ENCODE assay signal across 27 cellular contexts in the genomic region with DNA sequence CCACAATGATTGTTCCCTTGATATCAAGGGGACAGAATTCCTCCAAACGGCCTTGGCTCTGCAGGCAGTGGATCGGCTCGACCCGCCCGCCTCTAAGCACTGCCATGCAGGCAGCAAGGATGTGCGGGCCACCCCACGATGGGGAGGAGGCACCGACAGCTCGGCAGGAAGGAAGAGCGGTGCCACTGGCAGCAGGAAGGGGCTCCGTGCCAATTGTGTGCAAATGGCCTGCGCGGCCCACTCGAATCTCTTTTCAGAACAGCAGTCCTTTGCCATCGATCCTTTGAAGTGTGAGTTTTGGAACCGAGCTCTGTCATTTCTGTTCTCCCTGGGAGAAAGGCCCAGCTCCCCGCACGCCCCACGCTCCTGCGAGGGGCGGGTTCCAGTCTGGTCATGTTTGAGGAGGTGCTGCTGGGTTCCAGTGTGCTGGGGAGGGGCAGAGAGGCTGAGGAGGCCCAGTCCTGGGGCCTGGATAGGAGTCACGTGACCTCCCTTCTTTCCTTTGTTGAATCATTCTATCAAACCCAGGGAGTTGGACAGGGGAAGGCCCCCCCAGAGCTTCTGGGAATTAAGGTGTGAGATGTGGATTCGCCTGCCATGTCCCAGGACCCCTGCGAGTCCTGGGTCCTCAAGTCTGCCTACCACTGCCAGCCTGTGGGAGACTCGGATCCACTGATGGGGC.
DNase-seq lines count a peak whose midpoint lies in the region; TF ChIP-seq lines count a peak whose summit lies in the region.
"Had no signal": no experiment of that assay in that cellular context is flagged by ENCODE, and none has a peak within 500 bp of the region (broad histone marks: within the 10 kb centered on the region; RNA-seq: fewer than 3 reads in every experiment).

No MANE protein-coding gene starts in this region.

- no peak overlapping the region for H3K14ac ChIP-seq in neuronal stem cell (ENCODE audit: low read length)

- DNase-seq in AG04450 (ENCODE audit: low read depth, low spot score) (no peak), NCI-H1092 treated with DMSO at 0.1 percent for 48 hours (lab: John Stamatoyannopoulos, UW) (peak; percentile 77), cerebellum (ENCODE audit: low spot score) (peak; percentile 39), neuronal stem cell (ENCODE audit: low spot score) (no peak), epidermal melanocyte (ENCODE audit: insufficient read length, low spot score) (no peak), erythroblast (lab: John Stamatoyannopoulos, UW) (no peak)
- no peak for DNase-seq in activated naive CD8-positive, alpha-beta T cell treated with anti-CD3 and anti-CD28 coated beads for 36 hours
- DNase-seq in activated naive CD4-positive, alpha-beta T cell (lab: John Stamatoyannopoulos, UW) = no peak
- DNase-seq: 8988T; ACHN; CD4-positive, CD25-positive, alpha-beta regulatory T cell; DMS153; DND-41; H7; IMR-90; NCI-H1048; NCI-H1436; NCI-H187; NCI-H2081 treated with DMSO at 0.1 percent for 48 hours; NCI-H2171; NCI-H226; NCI-H510A; NCI-H69; Right ventricle myocardium superior; RPMI8226 had no signal

- H3K4me3 Mint-ChIP-seq in activated naive CD8-positive, alpha-beta T cell treated with anti-CD3 and anti-CD28 coated beads for 36 hours = no peak overlapping the region

- H3K27me3 ChIP-seq in AG04450 (ENCODE audit: control insufficient read depth, insufficient read depth, low read length) (no peaks in the 10 kb centered on the region), neuronal stem cell (ENCODE audit: control insufficient read depth in 3 of 3, insufficient read depth in 3 of 3, low read depth in 1 of 3, low read length in 3 of 3) (no peaks in the 10 kb centered on the region)
- H3K27me3 ChIP-seq: BLaER1, SJSA1 had no signal

- POLR2A ChIA-PET in AG04450 (lab: Yijun Ruan, JAX) = no interaction called here

- peaks cover 0 to 1% of the 10 kb centered on the region in 2 donors for H3K4me1 ChIP-seq in neuronal stem cell (ENCODE audit: control insufficient read depth in 2 of 2, insufficient read depth in 1 of 2, low read depth in 1 of 2, low read length in 2 of 2)
- H3K4me1 ChIP-seq: BLaER1 had no signal

- H3K4me2 ChIP-seq in neuronal stem cell (ENCODE audit: insufficient read depth, low read length, poor library complexity, severe bottlenecking) = no peak overlapping the region
- H3K4me2 ChIP-seq: BLaER1 had no signal

- H3K9me3 ChIP-seq in AG04450 (ENCODE audit: control insufficient read depth, insufficient read depth, low read length) = peaks cover 82% of the 10 kb centered on the region
- H3K9me3 ChIP-seq in neuronal stem cell (replicated peaks in 1 of 2; ENCODE audit: control insufficient read depth in 2 of 2, insufficient read depth in 1 of 2, low read depth in 1 of 2, low read length in 2 of 2) = peaks cover 0 to 2% of the 10 kb centered on the region in 2 donors
- H3K9me3 ChIP-seq: BLaER1 had no signal

- H3K27me3 Mint-ChIP-seq in activated naive CD8-positive, alpha-beta T cell treated with anti-CD3 and anti-CD28 coated beads for 36 hours = peaks cover 11% of the 10 kb centered on the region
- H3K27me3 Mint-ChIP-seq: CD4-positive, CD25-positive, alpha-beta regulatory T cell had no signal

- no peak for TF ChIP-seq POLR2A in erythroblast (IDR thresholded peaks at IDR 0.05; ENCODE audit: low read length)

- peak overlapping the region; percentile 37 for H2AFZ ChIP-seq in neuronal stem cell (ENCODE audit: low read length)

- no peaks in the 10 kb centered on the region for H3K79me1 ChIP-seq in neuronal stem cell (ENCODE audit: low read depth, low read length)

- no peak overlapping the region for H3K9ac ChIP-seq in neuronal stem cell (ENCODE audit: low read depth, low read length, poor library complexity)
- H3K9ac ChIP-seq: BLaER1 had no signal

- H2AK5ac ChIP-seq in neuronal stem cell (ENCODE audit: low read depth, low read length) = peak overlapping the region; percentile 47

- H3K4me1 Mint-ChIP-seq in activated naive CD8-positive, alpha-beta T cell treated with anti-CD3 and anti-CD28 coated beads for 36 hours = peaks cover 1% of the 10 kb centered on the region
- H3K4me1 Mint-ChIP-seq: CD4-positive, CD25-positive, alpha-beta regulatory T cell had no signal

- peak overlapping the region; percentile 86 for H2BK12ac ChIP-seq in neuronal stem cell (ENCODE audit: low read length)

- CTCF ChIA-PET in AG04450 (lab: Charles Lee) = interaction anchor here (0.6 kb wide), 1 partner anchor 273 kb away, joined by 8 read pairs; no protein-coding TSS in a partner anchor

- no peaks in the 10 kb centered on the region for H3K36me3 Mint-ChIP-seq in activated naive CD8-positive, alpha-beta T cell treated with anti-CD3 and anti-CD28 coated beads for 36 hours
- H3K36me3 Mint-ChIP-seq: CD4-positive, CD25-positive, alpha-beta regulatory T cell had no signal

- H4K8ac ChIP-seq in neuronal stem cell (ENCODE audit: low read depth, low read length) = no peak overlapping the region

- no peak overlapping the region for H3K4ac ChIP-seq in neuronal stem cell (ENCODE audit: low read length)

- no peak overlapping the region for H2BK15ac ChIP-seq in neuronal stem cell (ENCODE audit: low read length)

- H3K18ac ChIP-seq in neuronal stem cell (ENCODE audit: low read length) = peak overlapping the region; percentile 59

- no peaks in the 10 kb centered on the region for H3K9me3 Mint-ChIP-seq in activated naive CD8-positive, alpha-beta T cell treated with anti-CD3 and anti-CD28 coated beads for 36 hours

- WGBS in neuronal stem cell (ENCODE audit: extremely low coverage in 2 of 2, insufficient read length in 2 of 2, insufficient replicate concordance in 1 of 2), 2 donors = no CpG with 5 or more reads among the region's 25 CpGs

- TF ChIP-seq CTCF in AG04450 (IDR thresholded peaks at IDR 0.05; ENCODE audit: low read depth, low read length) = no peak

- H4K91ac ChIP-seq in neuronal stem cell (ENCODE audit: low read depth, low read length, poor library complexity) = no peak overlapping the region

- H3K36me3 ChIP-seq in neuronal stem cell (replicated peaks in 1 of 2; ENCODE audit: control insufficient read depth in 2 of 2, insufficient read depth in 2 of 2, low read length in 2 of 2) = no peaks in the 10 kb centered on the region
- H3K36me3 ChIP-seq: BLaER1 had no signal

- H2BK5ac ChIP-seq in neuronal stem cell (ENCODE audit: low read length) = no peak overlapping the region

- H2BK120ac ChIP-seq in neuronal stem cell (ENCODE audit: low read depth, low read length) = no peak overlapping the region

- H3K4me3 ChIP-seq in AG04450 (ENCODE audit: low read depth, low read length) (no peak overlapping the region), neuronal stem cell (ENCODE audit: low read length in 2 of 2) (no peak overlapping the region)
- H3K4me3 ChIP-seq: BLaER1, SJSA1 had no signal

- peak overlapping the region; percentile 11 for H3K23ac ChIP-seq in neuronal stem cell (ENCODE audit: low read depth, low read length, poor library complexity)

- no peak overlapping the region for H3K27ac Mint-ChIP-seq in activated naive CD8-positive, alpha-beta T cell treated with anti-CD3 and anti-CD28 coated beads for 36 hours
- H3K27ac Mint-ChIP-seq: CD4-positive, CD25-positive, alpha-beta regulatory T cell had no signal

- peak overlapping the region; percentile 11 for H3K27ac ChIP-seq in AG04450 (ENCODE audit: low read depth, low read length)
- H3K27ac ChIP-seq in neuronal stem cell (replicated peaks; ENCODE audit: low read length) = no peak overlapping the region
- H3K27ac ChIP-seq: BLaER1, SJSA1 had no signal

Comparison
In these comparisons a context has a peak if more than half of its experiments do, and no peak if none do; other contexts are left out.
1. DNase-seq: peak in NCI-H1092 treated with DMSO at 0.1 percent for 48 hours (single experiment) and cerebellum (single experiment); none in AG04450 (single experiment), neuronal stem cell (single experiment), activated naive CD8-positive, alpha-beta T cell treated with anti-CD3 and anti-CD28 coated beads for 36 hours (single experiment), epidermal melanocyte (single experiment), activated naive CD4-positive, alpha-beta T cell (0 of 4) and erythroblast (0 of 2).